In genomic region chr19:1860821-1861598, GRCh38 we compare ENCODE assay signal across 9 cellular contexts.
DNase-seq lines count a peak whose midpoint lies in the region; ATAC-seq and TF ChIP-seq lines count a peak whose summit lies in the region.
"Had no signal": no experiment of that assay in that cellular context is flagged by ENCODE, and none has a peak within 500 bp of the region (broad histone marks: within the 10 kb centered on the region; RNA-seq: fewer than 3 reads in every experiment).

No MANE protein-coding gene starts in this region.

- H3K9me3 ChIP-seq in WERI-Rb-1 (ENCODE audit: severe bottlenecking), result peaks cover 2% of the 10 kb centered on the region
- H3K9me3 ChIP-seq: tibial artery had no signal

- no peak for DNase-seq in T-helper 1 cell
- DNase-seq in WERI-Rb-1, result no peak
- no peak for DNase-seq in foreskin fibroblast
- no peak for DNase-seq in stimulated activated effector memory CD8-positive, alpha-beta T cell treated with anti-CD3 and anti-CD28 coated beads, Interleukin-12 subunit alpha, Interleukin-12 subunit beta, amount 100 ng/mL, for 72 hours (ENCODE audit: low spot score in 2 of 2)
- no peak for DNase-seq in NK-92 (lab: John Stamatoyannopoulos, UW; ENCODE audit: unreplicated experiment)
- DNase-seq: tibial artery had no signal

- no peaks in the 10 kb centered on the region for H3K9me3 Mint-ChIP-seq in T-helper 1 cell treated with Interleukin-12 subunit alpha and Interleukin-12 subunit beta and Interleukin-4 antibody, amounts not matched to agents 30 μg/mL and 1 μg/mL, for 36 hours
- H3K9me3 Mint-ChIP-seq in stimulated activated effector memory CD8-positive, alpha-beta T cell treated with anti-CD3 and anti-CD28 coated beads, Interleukin-12 subunit alpha, Interleukin-12 subunit beta, amount 100 ng/mL, for 72 hours, result no peaks in the 10 kb centered on the region

- peak overlapping the region; percentile 20 for H3K27ac ChIP-seq in WERI-Rb-1

- H3K36me3 Mint-ChIP-seq in T-helper 1 cell treated with Interleukin-12 subunit alpha and Interleukin-12 subunit beta and Interleukin-4 antibody, amounts not matched to agents 30 μg/mL and 1 μg/mL, for 36 hours (ENCODE audit: low read depth), result no peaks in the 10 kb centered on the region
- peaks cover 17% of the 10 kb centered on the region for H3K36me3 Mint-ChIP-seq in stimulated activated effector memory CD8-positive, alpha-beta T cell treated with anti-CD3 and anti-CD28 coated beads, Interleukin-12 subunit alpha, Interleukin-12 subunit beta, amount 100 ng/mL, for 72 hours

- H3K4me3 Mint-ChIP-seq in T-helper 1 cell treated with Interleukin-12 subunit alpha and Interleukin-12 subunit beta and Interleukin-4 antibody, amounts not matched to agents 30 μg/mL and 1 μg/mL, for 36 hours, result peak overlapping the region; percentile 93
- peak overlapping the region; percentile 93 for H3K4me3 Mint-ChIP-seq in stimulated activated effector memory CD8-positive, alpha-beta T cell treated with anti-CD3 and anti-CD28 coated beads, Interleukin-12 subunit alpha, Interleukin-12 subunit beta, amount 100 ng/mL, for 72 hours

- H3K27me3 Mint-ChIP-seq in T-helper 1 cell treated with Interleukin-12 subunit alpha and Interleukin-12 subunit beta and Interleukin-4 antibody, amounts not matched to agents 30 μg/mL and 1 μg/mL, for 36 hours (ENCODE audit: low read depth), result no peaks in the 10 kb centered on the region

- no peak for ATAC-seq in stimulated activated effector memory CD8-positive, alpha-beta T cell treated with anti-CD3 and anti-CD28 coated beads, Interleukin-12 subunit alpha, Interleukin-12 subunit beta, amount 100 ng/mL, for 72 hours
- ATAC-seq in HG03025 (IDR thresholded peaks at IDR 0.05; ENCODE audit: low FRiP score, unreplicated experiment) (no peak), GM21360 (IDR thresholded peaks at IDR 0.05; ENCODE audit: unreplicated experiment) (no peak)

- no peaks in the 10 kb centered on the region for H3K36me3 ChIP-seq in WERI-Rb-1
- H3K36me3 ChIP-seq: tibial artery had no signal

- peaks cover 18% of the 10 kb centered on the region for H3K4me1 Mint-ChIP-seq in T-helper 1 cell treated with Interleukin-12 subunit alpha and Interleukin-12 subunit beta and Interleukin-4 antibody, amounts not matched to agents 30 μg/mL and 1 μg/mL, for 36 hours (ENCODE audit: low read depth)
- peaks cover 46% of the 10 kb centered on the region for H3K4me1 Mint-ChIP-seq in stimulated activated effector memory CD8-positive, alpha-beta T cell treated with anti-CD3 and anti-CD28 coated beads, Interleukin-12 subunit alpha, Interleukin-12 subunit beta, amount 100 ng/mL, for 72 hours

- H3K4me3 ChIP-seq in WERI-Rb-1 (ENCODE audit: low read depth, low read length), result peak overlapping the region; percentile 74
- peak overlapping the region; percentile 80 to 93 for H3K4me3 ChIP-seq in foreskin fibroblast (ENCODE audit: low read depth in 1 of 2, low read length in 2 of 2)

- H3K27me3 ChIP-seq in WERI-Rb-1 (ENCODE audit: insufficient read depth, low read depth, severe bottlenecking), result no peaks in the 10 kb centered on the region
- H3K27me3 ChIP-seq: tibial artery had no signal

- H3K27ac Mint-ChIP-seq in T-helper 1 cell treated with Interleukin-12 subunit alpha and Interleukin-12 subunit beta and Interleukin-4 antibody, amounts not matched to agents 30 μg/mL and 1 μg/mL, for 36 hours, result no peak overlapping the region
- peak overlapping the region; percentile 92 for H3K27ac Mint-ChIP-seq in stimulated activated effector memory CD8-positive, alpha-beta T cell treated with anti-CD3 and anti-CD28 coated beads, Interleukin-12 subunit alpha, Interleukin-12 subunit beta, amount 100 ng/mL, for 72 hours

- TF ChIP-seq CTCF in WERI-Rb-1 (IDR thresholded peaks at IDR 0.05; ENCODE audit: low read depth, low read length) (no peak), foreskin fibroblast (IDR thresholded peaks at IDR 0.05; ENCODE audit: low read depth, low read length) (no peak)
